ENCODE assay signal across 28 cellular contexts in the genomic region with DNA sequence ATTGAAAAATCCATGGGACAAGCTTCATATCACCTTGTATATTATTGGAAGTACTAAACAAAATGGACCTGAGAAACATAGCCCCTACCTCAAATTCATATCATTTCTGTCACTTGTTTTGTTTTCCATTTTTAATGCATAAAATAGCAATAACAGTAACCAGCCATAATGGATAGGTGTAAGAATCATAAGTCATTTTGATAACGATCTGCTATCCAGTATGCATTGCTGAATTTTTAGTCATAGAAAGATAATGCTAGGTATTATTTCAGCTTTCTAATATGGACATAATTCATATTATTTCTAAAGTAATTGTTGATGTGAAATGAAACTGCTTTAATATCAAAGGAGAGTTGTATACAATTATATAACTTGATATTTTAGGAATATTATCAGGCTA.
"Had no signal": no experiment of that assay in that cellular context is flagged by ENCODE, and none has a peak within 500 bp of the region (broad histone marks: within the 10 kb centered on the region; RNA-seq: fewer than 3 reads in every experiment).

No MANE protein-coding gene starts in this region.

- FAIRE-seq: small intestine had no signal

- H3K4me1 ChIP-seq: gastroesophageal sphincter, parathyroid adenoma, right lobe of liver, stomach, testis, tibial artery, upper lobe of right lung, uterus had no signal

- H3K36me3 Mint-ChIP-seq: mesothelial cell of epicardium, naive B cell had no signal

- ATAC-seq: effector memory CD8-positive, alpha-beta T cell; esophagus mucosa; gastroesophageal sphincter; heart left ventricle; left cardiac atrium; left lung; mucosa of descending colon; right lobe of liver; upper lobe of right lung had no signal

- H3K27me3 Mint-ChIP-seq: effector memory CD8-positive, alpha-beta T cell; naive B cell; progenitor cell of endocrine pancreas had no signal

- H3K27ac ChIP-seq: epithelial cell of prostate, gastroesophageal sphincter, hepatocyte, neural progenitor cell, parathyroid adenoma, right lobe of liver, stomach, testis, tibial artery, upper lobe of right lung had no signal

- H3K27ac Mint-ChIP-seq: mesothelial cell of epicardium, nephron, neural progenitor cell had no signal

- H3K36me3 ChIP-seq: left lung, neural progenitor cell, right lobe of liver, uterus had no signal

- H3K9me3 Mint-ChIP-seq: effector memory CD8-positive, alpha-beta T cell; mesothelial cell of epicardium; naive B cell; nephron; neural progenitor cell had no signal

- H3K27me3 ChIP-seq: gastroesophageal sphincter, heart left ventricle, hepatocyte, left lung, neural progenitor cell, right lobe of liver, stomach, testis, tibial artery, upper lobe of right lung, uterus had no signal

- H3K4me3 ChIP-seq: gastroesophageal sphincter, hepatocyte, left lung, mucosa of descending colon, neural progenitor cell, right lobe of liver, stomach, testis, tibial artery, upper lobe of right lung, uterus had no signal

- DNase-seq: cortex of kidney; effector memory CD8-positive, alpha-beta T cell; foreskin fibroblast; heart left ventricle; left cardiac atrium; left lung; mesenchymal stem cell; mucosa of descending colon; naive B cell; right lobe of liver; small intestine; stimulated activated CD4-positive, alpha-beta T cell treated with anti-CD3 and anti-CD28 coated beads, Interleukin-15, amount 100 ng/mL, for 24 hours; stimulated activated CD4-positive, alpha-beta T cell treated with anti-CD3 and anti-CD28 coated beads, Interleukin-2, amount 100 ng/mL, for 48 hours; stimulated activated naive CD4-positive, alpha-beta T cell treated with Interleukin-2 at 50 U/mL for 16 hours; stomach; testis; tibial artery; upper lobe of right lung; uterus had no signal

- H3K9me3 ChIP-seq: gastroesophageal sphincter, heart left ventricle, left lung, mucosa of descending colon, right lobe of liver, stomach, testis, tibial artery, upper lobe of right lung, uterus had no signal

- H3K4me3 Mint-ChIP-seq: effector memory CD8-positive, alpha-beta T cell; mesothelial cell of epicardium; naive B cell; nephron; neural progenitor cell had no signal
